ENCODE assay signal across 16 cellular contexts in genomic region chr9:75895112-75895511, GRCh38. TPM values are rescaled to one million over a fixed set of nuclear protein-coding genes. Genes with fewer than 3 reads are reported as not detected.
A peak's percentile ranks its signal among the peaks of the same experiment; 100 is the strongest.
DNase-seq lines count a peak whose midpoint lies in the region; ATAC-seq and TF ChIP-seq lines count a peak whose summit lies in the region.
"Had no signal": no experiment of that assay in that cellular context is flagged by ENCODE, and none has a peak within 500 bp of the region (broad histone marks: within the 10 kb centered on the region; RNA-seq: fewer than 3 reads in every experiment).

No MANE protein-coding gene starts in this region.

- POLR2A ChIA-PET in HEK293 (lab: Yijun Ruan, JAX) = no interaction called here

- peaks cover 8% of the 10 kb centered on the region for H4K20me1 ChIP-seq in smooth muscle cell (ENCODE audit: low read depth)

- H3K27ac Mint-ChIP-seq in brain (no peak overlapping the region), nephron progenitor cell (peak overlapping the region; percentile 71)
- H3K27ac Mint-ChIP-seq: B cell; CD8-positive, alpha-beta T cell; HFFc6 had no signal

- DNase-seq in nephron progenitor cell (no peak), smooth muscle cell (lab: John Stamatoyannopoulos, UW; ENCODE audit: unreplicated experiment) (no peak), right cardiac atrium (no peak), HT-29 (ENCODE audit: low spot score) (no peak), left ventricle myocardium inferior (no peak)
- DNase-seq: CD8-positive, alpha-beta T cell; DMS 273 treated with DMSO at 0.1 percent for 48 hours; DMS53; GM23248; HCEC 1CT; HFFc6 had no signal

- H3K4me2 ChIP-seq in smooth muscle cell = no peak overlapping the region
- H3K4me2 ChIP-seq: BLaER1 treated with 17β-estradiol and CSF1 and Interleukin-3, amounts not matched to agents 10 nM and 100 nM had no signal

- no peak overlapping the region for H3K27ac ChIP-seq in HEK293 (ENCODE audit: extremely low read depth, low read depth, low read length)
- H3K27ac ChIP-seq in smooth muscle cell (ENCODE audit: low read depth) = no peak overlapping the region
- no peak overlapping the region for H3K27ac ChIP-seq in right cardiac atrium (ENCODE audit: low read length)
- H3K27ac ChIP-seq in left ventricle myocardium inferior (replicated peaks) = no peak overlapping the region
- H3K27ac ChIP-seq: BLaER1 treated with 17β-estradiol and CSF1 and Interleukin-3, amounts not matched to agents 10 nM and 100 nM; GM23248 had no signal

- H3K4me1 ChIP-seq in HEK293 (ENCODE audit: control insufficient read depth, insufficient read depth, low read length) (peaks cover 11% of the 10 kb centered on the region), smooth muscle cell (ENCODE audit: low read depth) (peaks cover 15% of the 10 kb centered on the region), right cardiac atrium (ENCODE audit: control insufficient read depth, insufficient read depth, low read length) (peaks cover 7% of the 10 kb centered on the region), left ventricle myocardium inferior (peaks cover 55% of the 10 kb centered on the region)

- peaks cover 0 to 4% (median 0%) of the 10 kb centered on the region in 5 experiments for H3K9me3 Mint-ChIP-seq in brain
- H3K9me3 Mint-ChIP-seq in nephron progenitor cell = no peaks in the 10 kb centered on the region
- H3K9me3 Mint-ChIP-seq: CD8-positive, alpha-beta T cell; HFFc6 had no signal

- CTCF ChIA-PET in HEK293 (lab: Yijun Ruan, JAX) = interaction anchor here (1.1 to 1.6 kb wide), 2 partner anchors 9 to 28 kb away, joined by 4 read pairs; no protein-coding TSS in a partner anchor

- intact Hi-C loops in right cardiac atrium (cut with DNase I) (loop anchor here in 2 of 4 donors (10.0 kb wide), 3 partner anchors 150 to 410 kb away; no protein-coding TSS in a partner anchor), left ventricle myocardium inferior (cut with micrococcal nuclease) (loop anchor here (10.0 kb wide), 1 partner anchor 410 kb away; no protein-coding TSS in a partner anchor)

- no peak for TF ChIP-seq CTCF in HEK293 (tag by site-specific recombination; IDR thresholded peaks at IDR 0.05)
- no peak for TF ChIP-seq CTCF in brain (conservative IDR thresholded peaks at IDR 0.05)
- TF ChIP-seq CTCF in nephron progenitor cell (IDR thresholded peaks at IDR 0.05) = no peak
- TF ChIP-seq CTCF in smooth muscle cell (IDR thresholded peaks at IDR 0.05; ENCODE audit: borderline replicate concordance, insufficient read depth, poor library complexity, severe bottlenecking) = no peak
- no peak for TF ChIP-seq CTCF in left ventricle myocardium inferior (IDR thresholded peaks at IDR 0.05; ENCODE audit: borderline replicate concordance)

- H3K9me3 ChIP-seq in HEK293 (ENCODE audit: control insufficient read depth, insufficient read depth, low read depth, low read length) (no peaks in the 10 kb centered on the region), smooth muscle cell (replicated peaks; ENCODE audit: low read depth) (no peaks in the 10 kb centered on the region), right cardiac atrium (ENCODE audit: control insufficient read depth, low read length) (no peaks in the 10 kb centered on the region), left ventricle myocardium inferior (replicated peaks) (no peaks in the 10 kb centered on the region)
- H3K9me3 ChIP-seq: BLaER1 treated with 17β-estradiol and CSF1 and Interleukin-3, amounts not matched to agents 10 nM and 100 nM had no signal

- H3K27me3 ChIP-seq in smooth muscle cell (ENCODE audit: low read depth) (peaks cover 46% of the 10 kb centered on the region), right cardiac atrium (ENCODE audit: control insufficient read depth, insufficient read depth) (no peaks in the 10 kb centered on the region), left ventricle myocardium inferior (ENCODE audit: low read depth) (no peaks in the 10 kb centered on the region)

- ATAC-seq in right cardiac atrium = no peak
- ATAC-seq in HG03039 (IDR thresholded peaks at IDR 0.05; ENCODE audit: unreplicated experiment) = no peak
- ATAC-seq: CD8-positive, alpha-beta T cell had no signal

- no peaks in the 10 kb centered on the region for H3K79me2 ChIP-seq in smooth muscle cell (ENCODE audit: low read depth)

- H3K4me3 Mint-ChIP-seq in brain = peak overlapping the region in 4 of 5 experiments; percentile 3 to 98 (median 95)
- peak overlapping the region; percentile 92 for H3K4me3 Mint-ChIP-seq in nephron progenitor cell
- H3K4me3 Mint-ChIP-seq: B cell; CD8-positive, alpha-beta T cell; HFFc6 had no signal

- H3K27me3 Mint-ChIP-seq in brain (peaks cover 35% of the 10 kb centered on the region), nephron progenitor cell (ENCODE audit: low read depth, poor library complexity) (no peaks in the 10 kb centered on the region)

- peaks cover 44% of the 10 kb centered on the region for H3K4me1 Mint-ChIP-seq in brain
- peaks cover 58% of the 10 kb centered on the region for H3K4me1 Mint-ChIP-seq in nephron progenitor cell

- H3K36me3 ChIP-seq in HEK293 (ENCODE audit: control insufficient read depth in 2 of 2, insufficient read depth in 1 of 2, low read length in 2 of 2) (no peaks in the 10 kb centered on the region), smooth muscle cell (ENCODE audit: low read depth) (no peaks in the 10 kb centered on the region), left ventricle myocardium inferior (no peaks in the 10 kb centered on the region)
- H3K36me3 ChIP-seq: BLaER1 treated with 17β-estradiol and CSF1 and Interleukin-3, amounts not matched to agents 10 nM and 100 nM had no signal

- H3K36me3 Mint-ChIP-seq in brain (no peaks in the 10 kb centered on the region), nephron progenitor cell (ENCODE audit: low read depth) (peaks cover 23% of the 10 kb centered on the region)

- WGBS in smooth muscle cell (ENCODE audit: low lambda C conversion rate) = 77% methylated on average over 3 of the region's 3 CpGs
- WGBS in right cardiac atrium = 87% methylated on average over 3 of the region's 3 CpGs

- H3K9ac ChIP-seq in smooth muscle cell (ENCODE audit: low read depth) = no peak overlapping the region
- H3K9ac ChIP-seq: BLaER1 treated with 17β-estradiol and CSF1 and Interleukin-3, amounts not matched to agents 10 nM and 100 nM; GM23248 had no signal

- no peak overlapping the region for H3K4me3 ChIP-seq in HEK293 (ENCODE audit: low read depth, low read length)
- peak overlapping the region; percentile 81 for H3K4me3 ChIP-seq in smooth muscle cell
- H3K4me3 ChIP-seq in right cardiac atrium (ENCODE audit: low read length) = no peak overlapping the region
- no peak overlapping the region for H3K4me3 ChIP-seq in left ventricle myocardium inferior
- H3K4me3 ChIP-seq: BLaER1 treated with 17β-estradiol and CSF1 and Interleukin-3, amounts not matched to agents 10 nM and 100 nM; GM23248 had no signal

- no peaks in the 10 kb centered on the region for H3F3A ChIP-seq in smooth muscle cell (ENCODE audit: low read depth)

- no peak overlapping the region for H2AFZ ChIP-seq in smooth muscle cell (ENCODE audit: low read depth)
- H2AFZ ChIP-seq: GM23248 had no signal

TF ChIP-seq in HEK293, 187 proteins besides CTCF, POLR2A, EP300 and RAD21:
- TF ChIP-seq, protein P1, sequence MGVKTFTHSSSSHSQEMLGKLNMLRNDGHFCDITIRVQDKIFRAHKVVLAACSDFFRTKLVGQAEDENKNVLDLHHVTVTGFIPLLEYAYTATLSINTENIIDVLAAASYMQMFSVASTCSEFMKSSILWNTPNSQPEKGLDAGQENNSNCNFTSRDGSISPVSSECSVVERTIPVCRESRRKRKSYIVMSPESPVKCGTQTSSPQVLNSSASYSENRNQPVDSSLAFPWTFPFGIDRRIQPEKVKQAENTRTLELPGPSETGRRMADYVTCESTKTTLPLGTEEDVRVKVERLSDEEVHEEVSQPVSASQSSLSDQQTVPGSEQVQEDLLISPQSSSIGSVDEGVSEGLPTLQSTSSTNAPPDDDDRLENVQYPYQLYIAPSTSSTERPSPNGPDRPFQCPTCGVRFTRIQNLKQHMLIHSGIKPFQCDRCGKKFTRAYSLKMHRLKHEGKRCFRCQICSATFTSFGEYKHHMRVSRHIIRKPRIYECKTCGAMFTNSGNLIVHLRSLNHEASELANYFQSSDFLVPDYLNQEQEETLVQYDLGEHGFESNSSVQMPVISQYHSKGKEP (tag by site-specific recombination; IDR thresholded peaks at IDR 0.05) = no peak
- no peak for TF ChIP-seq ZNF544 (tag by site-specific recombination; IDR thresholded peaks at IDR 0.05)
- peak; percentile 59; the same call in 1 of the 2 replicates for TF ChIP-seq PRDM1 (tag by site-specific recombination; IDR thresholded peaks at IDR 0.05)
- TF ChIP-seq, protein P2, sequence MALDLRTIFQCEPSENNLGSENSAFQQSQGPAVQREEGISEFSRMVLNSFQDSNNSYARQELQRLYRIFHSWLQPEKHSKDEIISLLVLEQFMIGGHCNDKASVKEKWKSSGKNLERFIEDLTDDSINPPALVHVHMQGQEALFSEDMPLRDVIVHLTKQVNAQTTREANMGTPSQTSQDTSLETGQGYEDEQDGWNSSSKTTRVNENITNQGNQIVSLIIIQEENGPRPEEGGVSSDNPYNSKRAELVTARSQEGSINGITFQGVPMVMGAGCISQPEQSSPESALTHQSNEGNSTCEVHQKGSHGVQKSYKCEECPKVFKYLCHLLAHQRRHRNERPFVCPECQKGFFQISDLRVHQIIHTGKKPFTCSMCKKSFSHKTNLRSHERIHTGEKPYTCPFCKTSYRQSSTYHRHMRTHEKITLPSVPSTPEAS (tag by site-specific recombination; IDR thresholded peaks at IDR 0.05) = no peak

RNA-seq across cellular contexts. Expression of gene PCSK5, which starts 4.6 kb away (rescaled TPM):
- 0.31 TPM for polyA plus RNA-seq in brain (ENCODE audit: insufficient read depth, low read depth, low replicate concordance)
- 2.2 and 2.3 TPM in 2 replicates for total RNA-seq in smooth muscle cell
- polyA plus RNA-seq in smooth muscle cell = 2.8 and 3.4 TPM in 2 replicates
- total RNA-seq in right cardiac atrium = 1 to 10 TPM; 4.9 to 7.6 (median 5.8) TPM
- polyA plus RNA-seq in right cardiac atrium = 2.6 TPM
- total RNA-seq in HT-29 (2014; rRNA removed; shearing (Covaris generic)) = 33.7 and 33.8 TPM in 2 replicates
- total RNA-seq in left ventricle myocardium inferior = 5.6 TPM
- total RNA-seq: B cell had no signal
